19 cellular contexts compared by ENCODE assay signal in genomic region chr19:35751839-35752745, GRCh38. TPM values are rescaled to one million over a fixed set of nuclear protein-coding genes. Genes with fewer than 3 reads are reported as not detected.
DNase-seq lines count a peak whose midpoint lies in the region; ATAC-seq and TF ChIP-seq lines count a peak whose summit lies in the region.
"Had no signal": no experiment of that assay in that cellular context is flagged by ENCODE, and none has a peak within 500 bp of the region (broad histone marks: within the 10 kb centered on the region; RNA-seq: fewer than 3 reads in every experiment).

No MANE protein-coding gene starts in this region.

- H3K27ac ChIP-seq in HEK293 (ENCODE audit: extremely low read depth, low read depth, low read length) (0 out of 2 replicates have a peak overlapping the region, but pooled peaks have one; percentile 2), neuronal stem cell (replicated peaks; ENCODE audit: low read length) (no peak overlapping the region), transverse colon (peak overlapping the region in 1 of 4 donors; percentile 32)
- H3K27ac ChIP-seq: PC-9, SJSA1 had no signal

- H2BK12ac ChIP-seq in neuronal stem cell (ENCODE audit: low read length): no peak overlapping the region

- H3K4me1 ChIP-seq in HEK293 (ENCODE audit: control insufficient read depth, insufficient read depth, low read length): peaks cover 19% of the 10 kb centered on the region
- H3K4me1 ChIP-seq in neuronal stem cell (ENCODE audit: control insufficient read depth in 2 of 2, insufficient read depth in 1 of 2, low read depth in 1 of 2, low read length in 2 of 2): peaks cover 4 to 20% of the 10 kb centered on the region in 2 donors
- peaks cover 19 to 45% (median 41%) of the 10 kb centered on the region in 4 donors for H3K4me1 ChIP-seq in transverse colon

- H3K9me3 ChIP-seq in HEK293 (ENCODE audit: control insufficient read depth, insufficient read depth, low read depth, low read length): no peaks in the 10 kb centered on the region; the same call in none of the 2 replicates
- H3K9me3 ChIP-seq in neuronal stem cell (replicated peaks in 1 of 2; ENCODE audit: control insufficient read depth in 2 of 2, insufficient read depth in 1 of 2, low read depth in 1 of 2, low read length in 2 of 2): no peaks in the 10 kb centered on the region
- no peaks in the 10 kb centered on the region for H3K9me3 ChIP-seq in transverse colon
- H3K9me3 ChIP-seq: SJSA1 had no signal

- ATAC-seq in Right ventricle myocardium superior (ENCODE audit: poor library complexity) (no peak), left cardiac atrium (no peak), HG03097 (IDR thresholded peaks at IDR 0.05; ENCODE audit: low FRiP score, unreplicated experiment) (no peak), HG03025 (IDR thresholded peaks at IDR 0.05; ENCODE audit: low FRiP score, unreplicated experiment) (no peak)

- no peak overlapping the region for H3K4me3 ChIP-seq in HEK293 (ENCODE audit: low read depth, low read length)
- no peak overlapping the region for H3K4me3 ChIP-seq in neuronal stem cell (ENCODE audit: low read length in 2 of 2)
- no peak overlapping the region for H3K4me3 ChIP-seq in transverse colon
- H3K4me3 ChIP-seq: PC-9, SJSA1 had no signal

- H3K18ac ChIP-seq in neuronal stem cell (ENCODE audit: low read length): no peak overlapping the region

- no peak overlapping the region for H3K9ac ChIP-seq in neuronal stem cell (ENCODE audit: low read depth, low read length, poor library complexity)

- no peak for TF ChIP-seq POLR2A in transverse colon (IDR thresholded peaks at IDR 0.05)

- H2AK5ac ChIP-seq in neuronal stem cell (ENCODE audit: low read depth, low read length): no peak overlapping the region

- H2BK5ac ChIP-seq in neuronal stem cell (ENCODE audit: low read length): peak overlapping the region; percentile 39

- in situ Hi-C loops in transverse colon (cut with MboI; ENCODE audit: low pct_ligation_motif_present in 1 of 4, low pct_unique_long_range_greater_than_20kb in 1 of 4, low sequenced_read_pairs in 3 of 4): no loop called here

- peak; percentile 47 for DNase-seq in Right ventricle myocardium superior
- DNase-seq in left cardiac atrium: no peak
- DNase-seq in neuronal stem cell (ENCODE audit: low spot score): no peak
- peak; percentile 8 for DNase-seq in transverse colon
- DNase-seq: C1 segment of cervical spinal cord, DMS79 treated with DMSO at 0.1 percent for 48 hours, H7, MM.1S, NCI-H1092, NCI-H1436 treated with DMSO at 0.1 percent for 48 hours, NCI-H2029 treated with DMSO at 0.1 percent for 48 hours, NCI-H2171, NCI-H526, PC-9 had no signal

- H2AFZ ChIP-seq in neuronal stem cell (ENCODE audit: low read length): no peak overlapping the region
- H2AFZ ChIP-seq: PC-9 had no signal

- no peak for TF ChIP-seq EP300 in transverse colon (IDR thresholded peaks at IDR 0.05; ENCODE audit: low read depth)

- no peak overlapping the region for H2BK15ac ChIP-seq in neuronal stem cell (ENCODE audit: low read length)

- H3K14ac ChIP-seq in neuronal stem cell (ENCODE audit: low read length): no peak overlapping the region

- no peak overlapping the region for H2BK120ac ChIP-seq in neuronal stem cell (ENCODE audit: low read depth, low read length)

- peaks cover 39 to 62% of the 10 kb centered on the region in 2 experiments for H3K36me3 ChIP-seq in HEK293 (ENCODE audit: control insufficient read depth in 2 of 2, insufficient read depth in 1 of 2, low read length in 2 of 2)
- H3K36me3 ChIP-seq in neuronal stem cell (replicated peaks in 1 of 2; ENCODE audit: control insufficient read depth in 2 of 2, insufficient read depth in 2 of 2, low read length in 2 of 2): peaks cover 7 to 27% of the 10 kb centered on the region in 2 donors
- peaks cover 0 to 14% (median 3%) of the 10 kb centered on the region in 4 donors for H3K36me3 ChIP-seq in transverse colon

- H3K27me3 ChIP-seq in neuronal stem cell (ENCODE audit: control insufficient read depth in 3 of 3, insufficient read depth in 3 of 3, low read depth in 1 of 3, low read length in 3 of 3) (peaks cover 0 to 13% (median 3%) of the 10 kb centered on the region in 3 experiments), transverse colon (peaks cover 3% of the 10 kb centered on the region)
- H3K27me3 ChIP-seq: SJSA1 had no signal

- H3K4me2 ChIP-seq in neuronal stem cell (ENCODE audit: insufficient read depth, low read length, poor library complexity, severe bottlenecking): no peak overlapping the region
- H3K4me2 ChIP-seq: PC-9 had no signal

- POLR2A ChIA-PET in HEK293 (lab: Yijun Ruan, JAX): interaction anchor here (0.7 to 4.1 kb wide), 4 partner anchors 12 to 213 kb away, joined by 3 to 34 read pairs (median 4); no protein-coding TSS in a partner anchor

- H4K91ac ChIP-seq in neuronal stem cell (ENCODE audit: low read depth, low read length, poor library complexity): no peak overlapping the region

- no CpG with 5 or more reads among the region's 14 CpGs for WGBS in neuronal stem cell (ENCODE audit: extremely low coverage in 2 of 2, insufficient read length in 2 of 2, insufficient replicate concordance in 1 of 2), 2 donors
- WGBS in transverse colon (ENCODE audit: low coverage in 1 of 2), 2 donors: 85 to 100% methylated on average over 1 to 14 of the region's 14 CpGs

- no peak overlapping the region for H4K8ac ChIP-seq in neuronal stem cell (ENCODE audit: low read depth, low read length)

- H3K4ac ChIP-seq in neuronal stem cell (ENCODE audit: low read length): no peak overlapping the region

- CTCF ChIA-PET in HEK293 (lab: Yijun Ruan, JAX): interaction anchor here (0.6 to 2.3 kb wide), 6 partner anchors 21 to 820 kb away, joined by 3 to 7 read pairs (median 4); no protein-coding TSS in a partner anchor

- no peak overlapping the region for H3K23ac ChIP-seq in neuronal stem cell (ENCODE audit: low read depth, low read length, poor library complexity)

- intact Hi-C loops in Right ventricle myocardium superior (cut with DNase I): no loop called here
- intact Hi-C loops in left cardiac atrium (cut with DNase I): no loop called here
- intact Hi-C loops in transverse colon (cut with DNase I; ENCODE audit: low total_unique reads): no loop called here

- TF ChIP-seq CTCF in HEK293 (tag by site-specific recombination; IDR thresholded peaks at IDR 0.05) (no peak), transverse colon (IDR thresholded peaks at IDR 0.05) (no peak)

- peaks cover 6% of the 10 kb centered on the region for H3K79me1 ChIP-seq in neuronal stem cell (ENCODE audit: low read depth, low read length)

TF ChIP-seq in HEK293, 187 proteins besides CTCF, POLR2A, EP300 and RAD21:
- TF ChIP-seq ZNF223 (tag by site-specific recombination; IDR thresholded peaks at IDR 0.05) (0 out of 2 replicates have a peak, but pooled peaks have one; percentile 55), ZBTB11 (tag by site-specific recombination; conservative IDR thresholded peaks at IDR 0.05; ENCODE audit: low read depth) (no peak), ZBTB48 (tag by site-specific recombination; IDR thresholded peaks at IDR 0.05) (0 out of 2 replicates have a peak, but pooled peaks have one; percentile 33)

RNA-seq across cellular contexts. Expression of gene LIN37, which starts 3.7 kb away (rescaled TPM):
- 5.2 TPM for total RNA-seq in Right ventricle myocardium superior
- 1 to 10 TPM; 7.5 to 8.1 TPM for total RNA-seq in left cardiac atrium
- polyA plus RNA-seq in neuronal stem cell (2013, experiment 1 of 2): 5.9 TPM
- polyA plus RNA-seq in neuronal stem cell (2013, experiment 2 of 2): 5.2 TPM
- 10 to 100 TPM; 10.5 to 41.1 (median 15.8) TPM for total RNA-seq in transverse colon

RNA-seq across cellular contexts. Expression of gene HSPB6, which starts 4.7 kb away (rescaled TPM):
- 570 TPM for total RNA-seq in Right ventricle myocardium superior
- 100 to 1,000 TPM; 210 to 251 TPM for total RNA-seq in left cardiac atrium
- polyA plus RNA-seq in neuronal stem cell (2013, experiment 1 of 2): 2.6 TPM
- polyA plus RNA-seq in neuronal stem cell (2013, experiment 2 of 2): 2.4 TPM
- total RNA-seq in transverse colon: 100 to 1,000 TPM in 1 of 4 donors, 10 to 100 TPM in 3; 22.3 to 185 (median 43.9) TPM
- total RNA-seq: G401, SJSA1 had no signal

RNA-seq across cellular contexts. Expression of gene PROSER3, which starts 5.9 kb away (rescaled TPM):
- total RNA-seq in Right ventricle myocardium superior: 5.9 TPM
- total RNA-seq in left cardiac atrium: 1 to 10 TPM; 6.8 to 8.4 TPM
- 36.6 TPM for polyA plus RNA-seq in neuronal stem cell (2013, experiment 1 of 2)
- polyA plus RNA-seq in neuronal stem cell (2013, experiment 2 of 2): 35.2 TPM
- total RNA-seq in transverse colon: 10 to 100 TPM in 2 of 4 donors, 1 to 10 TPM in 2; 9.2 to 42.8 (median 24.6) TPM

RNA-seq across cellular contexts. Expression of gene PSENEN, which starts 6.6 kb away (rescaled TPM):
- total RNA-seq in Right ventricle myocardium superior (40.7 TPM), left cardiac atrium (10 to 100 TPM; 41.7 to 46.6 TPM), transverse colon (10 to 100 TPM in 3 of 4 donors, 1 to 10 TPM in 1; 6.6 to 80.0 (median 56.8) TPM)
- polyA plus RNA-seq in neuronal stem cell (2013, experiment 1 of 2): 84.6 TPM
- 82.8 TPM for polyA plus RNA-seq in neuronal stem cell (2013, experiment 2 of 2)

RNA-seq across cellular contexts. Expression of gene U2AF1L4, which starts 6.9 kb away (rescaled TPM):
- total RNA-seq in Right ventricle myocardium superior (22.6 TPM), left cardiac atrium (10 to 100 TPM; 17.7 to 21.6 TPM), transverse colon (100 to 1,000 TPM in 1 of 4 donors, 10 to 100 TPM in 3; 34.8 to 122 (median 44.9) TPM)
- 13.5 TPM for polyA plus RNA-seq in neuronal stem cell (2013, experiment 1 of 2)
- 14.3 TPM for polyA plus RNA-seq in neuronal stem cell (2013, experiment 2 of 2)

Comparison
In these comparisons a context has a peak if more than half of its experiments do, and no peak if none do; other contexts are left out.
1. DNase-seq: peak in Right ventricle myocardium superior (single experiment) and transverse colon (single experiment); none in left cardiac atrium (single experiment) and neuronal stem cell (single experiment).